22 cellular contexts compared by ENCODE assay signal in genomic region chr17:20087538-20088250, GRCh38.
DNase-seq lines count a peak whose midpoint lies in the region; ATAC-seq and TF ChIP-seq lines count a peak whose summit lies in the region.
"Had no signal": no experiment of that assay in that cellular context is flagged by ENCODE, and none has a peak within 500 bp of the region (broad histone marks: within the 10 kb centered on the region; RNA-seq: fewer than 3 reads in every experiment).

No MANE protein-coding gene starts in this region.

- no peak overlapping the region for H3K4me3 Mint-ChIP-seq in MCF 10A (ENCODE audit: unreplicated experiment)

- DNase-seq in right cardiac atrium = no peak
- DNase-seq in Right ventricle myocardium superior = no peak
- no peak for DNase-seq in dorsolateral prefrontal cortex
- no peak for DNase-seq in tibial artery
- DNase-seq in NCI-H526 (lab: John Stamatoyannopoulos, UW) = no peak
- no peak for DNase-seq in MCF 10A (ENCODE audit: unreplicated experiment)
- DNase-seq: DMS 273 treated with DMSO at 0.1 percent for 48 hours; GDM1; GM23248; KBM-7; NCI-H1436; NCI-H2081 treated with DMSO at 0.1 percent for 48 hours; NCI-H526 treated with DMSO at 0.1 percent for 48 hours; NK-92 treated with Interleukin-12 subunit alpha and Interleukin-12 subunit beta, amount 100 ng/mL, for 24 hours; OCI-M1; RPMI8226; SJCRH30 had no signal

- peaks cover 4% of the 10 kb centered on the region for H3K4me1 ChIP-seq in right cardiac atrium (ENCODE audit: control insufficient read depth, insufficient read depth, low read length)
- peaks cover 9% of the 10 kb centered on the region for H3K4me1 ChIP-seq in parathyroid adenoma
- peaks cover 0 to 77% (median 18%) of the 10 kb centered on the region in 4 donors for H3K4me1 ChIP-seq in tibial artery
- H3K4me1 ChIP-seq: SJCRH30 had no signal

- H3K27ac ChIP-seq in right cardiac atrium (ENCODE audit: low read length) (peak overlapping the region; percentile 14), dorsolateral prefrontal cortex (peak overlapping the region in 42 of 59 donors; percentile 5 to 92 (median 62)), parathyroid adenoma (peak overlapping the region; percentile 16), tibial artery (peak overlapping the region; percentile 8 to 18)
- H3K27ac ChIP-seq: C4-2B, GM23248, SJCRH30 had no signal

- H3K27me3 ChIP-seq in right cardiac atrium (ENCODE audit: control insufficient read depth, insufficient read depth) (no peaks in the 10 kb centered on the region), dorsolateral prefrontal cortex (no peaks in the 10 kb centered on the region), parathyroid adenoma (ENCODE audit: control insufficient read depth, insufficient read depth, low read length) (no peaks in the 10 kb centered on the region), tibial artery (no peaks in the 10 kb centered on the region)

- H2AFZ ChIP-seq in parathyroid adenoma = no peak overlapping the region
- H2AFZ ChIP-seq: GM23248 had no signal

- no peaks in the 10 kb centered on the region for H3K27me3 Mint-ChIP-seq in MCF 10A (ENCODE audit: insufficient read depth, unreplicated experiment)

- intact Hi-C loops in right cardiac atrium (cut with DNase I) (no loop called here), Right ventricle myocardium superior (cut with DNase I) (no loop called here), dorsolateral prefrontal cortex (cut with DNase I) (no loop called here), tibial artery (cut with DNase I; ENCODE audit: low total_unique reads) (no loop called here), MCF 10A (cut with micrococcal nuclease) (no loop called here)

- no peaks in the 10 kb centered on the region for H3K9me3 Mint-ChIP-seq in MCF 10A (ENCODE audit: unreplicated experiment)

- H3K9me3 ChIP-seq in right cardiac atrium (ENCODE audit: control insufficient read depth, low read length) (no peaks in the 10 kb centered on the region), parathyroid adenoma (ENCODE audit: control insufficient read depth, low read length) (no peaks in the 10 kb centered on the region), tibial artery (no peaks in the 10 kb centered on the region)
- H3K9me3 ChIP-seq: SJCRH30 had no signal

- no peaks in the 10 kb centered on the region for H3K4me1 Mint-ChIP-seq in MCF 10A (ENCODE audit: insufficient read depth, unreplicated experiment)

- H3K9ac ChIP-seq in parathyroid adenoma = no peak overlapping the region
- H3K9ac ChIP-seq: GM23248 had no signal

- CTCF ChIA-PET in MCF 10A (lab: Yijun Ruan, JAX) = interaction anchor here (0.7 kb wide), 1 partner anchor 1149 kb away, joined by 3 read pairs; no protein-coding TSS in a partner anchor

- no peak for TF ChIP-seq CTCF in dorsolateral prefrontal cortex (IDR thresholded peaks at IDR 0.05 in 54 of 56, conservative IDR thresholded peaks at IDR 0.05 in 2 of 56; ENCODE audit: low read depth in 1 of 56, partially characterized antibody in 56 of 56)
- no peak for TF ChIP-seq CTCF in parathyroid adenoma (IDR thresholded peaks at IDR 0.05)
- no peak for TF ChIP-seq CTCF in tibial artery (IDR thresholded peaks at IDR 0.05)
- no peak for TF ChIP-seq CTCF in MCF 10A (IDR thresholded peaks at IDR 0.05; ENCODE audit: unreplicated experiment)

- no peaks in the 10 kb centered on the region for H3K36me3 ChIP-seq in parathyroid adenoma (ENCODE audit: control insufficient read depth, insufficient read depth, low read length)
- no peaks in the 10 kb centered on the region for H3K36me3 ChIP-seq in tibial artery
- H3K36me3 ChIP-seq: SJCRH30 had no signal

- no peak overlapping the region for H3K4me2 ChIP-seq in parathyroid adenoma (ENCODE audit: low read length)

- no peaks in the 10 kb centered on the region for H3K36me3 Mint-ChIP-seq in MCF 10A (ENCODE audit: insufficient read depth, unreplicated experiment)

- 80% methylated on average over 6 of the region's 6 CpGs for WGBS in right cardiac atrium

- peaks cover 3% of the 10 kb centered on the region for H3K79me2 ChIP-seq in parathyroid adenoma

- no peak for ATAC-seq in right cardiac atrium
- ATAC-seq in Right ventricle myocardium superior (ENCODE audit: poor library complexity) = no peak
- ATAC-seq in GM21737 (IDR thresholded peaks at IDR 0.05; ENCODE audit: unreplicated experiment) = no peak
- ATAC-seq: GM12878, HCT116 had no signal

- no peak overlapping the region for H3K27ac Mint-ChIP-seq in MCF 10A (ENCODE audit: low read depth, unreplicated experiment)

- POLR2A ChIA-PET in MCF 10A (lab: Yijun Ruan, JAX) = interaction anchor here (2.0 kb wide), 1 partner anchor 24 kb away, joined by 6 read pairs; no protein-coding TSS in a partner anchor

- BruUV-seq in MCF 10A (replicated peaks; lab: Mats Ljungman, UMichigan) = no TSS peak

- no peak overlapping the region for H3K4me3 ChIP-seq in right cardiac atrium (ENCODE audit: low read length)
- no peak overlapping the region for H3K4me3 ChIP-seq in dorsolateral prefrontal cortex
- no peak overlapping the region for H3K4me3 ChIP-seq in parathyroid adenoma (ENCODE audit: low read depth, low read length)
- H3K4me3 ChIP-seq in tibial artery = no peak overlapping the region
- H3K4me3 ChIP-seq: GM12878, GM23248, SJCRH30 had no signal
